In genomic region chr20:36281785-36282380, GRCh38 we compare ENCODE assay signal across 22 cellular contexts. TPM values are rescaled to one million over a fixed set of nuclear protein-coding genes. Genes with fewer than 3 reads are reported as not detected.
DNase-seq lines count a peak whose midpoint lies in the region; ATAC-seq, FAIRE-seq and TF ChIP-seq lines count a peak whose summit lies in the region.
"Had no signal": no experiment of that assay in that cellular context is flagged by ENCODE, and none has a peak within 500 bp of the region (broad histone marks: within the 10 kb centered on the region; RNA-seq: fewer than 3 reads in every experiment).

No MANE protein-coding gene starts in this region.

- H3K23ac ChIP-seq in trophoblast cell (ENCODE audit: low read length): no peak overlapping the region

- H2BK5ac ChIP-seq in trophoblast cell (ENCODE audit: low read depth, low read length, poor library complexity): no peak overlapping the region

- no peaks in the 10 kb centered on the region for H3K9me2 ChIP-seq in hepatocyte (replicated peaks; ENCODE audit: insufficient read depth)

- no peak for TF ChIP-seq EP300 in HepG2 (IDR thresholded peaks at IDR 0.05; ENCODE audit: low read depth in 2 of 2, low read length in 2 of 2)
- TF ChIP-seq EP300 in HepG2 (CRISPR knock-in tag; IDR thresholded peaks at IDR 0.05; ENCODE audit: borderline replicate concordance): no peak

- CTCF ChIA-PET in HepG2 (lab: Yijun Ruan, JAX; ENCODE audit: low intra/inter-chr PET ratio, low total read pairs): no interaction called here

- no peak overlapping the region for H3K14ac ChIP-seq in trophoblast cell (ENCODE audit: low read length)

- no CpG with 5 or more reads among the region's 10 CpGs for WGBS in trophoblast cell (ENCODE audit: extremely low coverage, insufficient coverage, insufficient read length)
- 89% methylated on average over 10 of the region's 10 CpGs for WGBS in hepatocyte (ENCODE audit: low lambda C conversion rate, missing lambda C conversion rate)
- WGBS in HepG2 (ENCODE audit: low lambda C conversion rate): 55% methylated on average over 10 of the region's 10 CpGs

- peak; percentile 4 for DNase-seq in activated naive CD8-positive, alpha-beta T cell treated with anti-CD3 and anti-CD28 coated beads, Interleukin-2, amount 10 ng/mL, durations not matched to agents 7 days and 5 days
- no peak for DNase-seq in activated naive CD8-positive, alpha-beta T cell treated with anti-CD3 and anti-CD28 coated beads for 36 hours
- DNase-seq in RWPE2 (ENCODE audit: low spot score) (peak; percentile 58), trophoblast cell (no peak), upper lobe of right lung (peak; percentile 42), hepatocyte (ENCODE audit: low spot score) (no peak), HepG2 (ENCODE audit: low spot score) (no peak)
- DNase-seq: ACHN; BE2C; C1 segment of cervical spinal cord; CD4-positive, CD25-positive, alpha-beta regulatory T cell; CD8-positive, alpha-beta memory T cell; COR-L47; GOT3; H7; HFFc6 had no signal

- no peak overlapping the region for H3K4ac ChIP-seq in trophoblast cell (ENCODE audit: low read depth, low read length)

- no peak overlapping the region for H3K4me2 ChIP-seq in trophoblast cell (ENCODE audit: low read length)
- H3K4me2 ChIP-seq in hepatocyte: no peak overlapping the region
- no peak overlapping the region for H3K4me2 ChIP-seq in HepG2 (ENCODE audit: low read depth, low read length)

- in situ Hi-C loops in HepG2 (cut with HindIII; ENCODE audit: extremely low pct_ligation_motif_present, low pct_unique_long_range_greater_than_20kb): loop anchor here (10.0 kb wide), 1 partner anchor 63 kb away; no protein-coding TSS in a partner anchor

- H3K36me3 Mint-ChIP-seq in activated naive CD8-positive, alpha-beta T cell treated with anti-CD3 and anti-CD28 coated beads, Interleukin-2, amount 10 ng/mL, durations not matched to agents 7 days and 5 days: no peaks in the 10 kb centered on the region
- H3K36me3 Mint-ChIP-seq in activated naive CD8-positive, alpha-beta T cell treated with anti-CD3 and anti-CD28 coated beads for 36 hours: no peaks in the 10 kb centered on the region
- H3K36me3 Mint-ChIP-seq: CD4-positive, CD25-positive, alpha-beta regulatory T cell; CD8-positive, alpha-beta memory T cell had no signal

- no peaks in the 10 kb centered on the region for H3K9me3 Mint-ChIP-seq in activated naive CD8-positive, alpha-beta T cell treated with anti-CD3 and anti-CD28 coated beads, Interleukin-2, amount 10 ng/mL, durations not matched to agents 7 days and 5 days
- no peaks in the 10 kb centered on the region for H3K9me3 Mint-ChIP-seq in activated naive CD8-positive, alpha-beta T cell treated with anti-CD3 and anti-CD28 coated beads for 36 hours
- H3K9me3 Mint-ChIP-seq: HFFc6 had no signal

- H3K36me3 ChIP-seq in RWPE2 (ENCODE audit: low read depth): no peaks in the 10 kb centered on the region
- no peaks in the 10 kb centered on the region for H3K36me3 ChIP-seq in trophoblast cell (ENCODE audit: control insufficient read depth in 1 of 2, insufficient read depth in 2 of 2, low read length in 2 of 2)
- no peaks in the 10 kb centered on the region for H3K36me3 ChIP-seq in upper lobe of right lung
- no peaks in the 10 kb centered on the region for H3K36me3 ChIP-seq in hepatocyte (replicated peaks; ENCODE audit: insufficient read depth, low read depth)
- peaks cover 0 to 2% of the 10 kb centered on the region in 2 experiments; a peak in 2 of 5 replicates for H3K36me3 ChIP-seq in HepG2 (replicated peaks in 1 of 2; ENCODE audit: control insufficient read depth in 1 of 2, insufficient read depth in 2 of 2, low read length in 2 of 2)
- H3K36me3 ChIP-seq: BE2C had no signal

- no peak overlapping the region for H4K8ac ChIP-seq in trophoblast cell (ENCODE audit: low read depth, low read length)

- TF ChIP-seq CTCF in RWPE2 (IDR thresholded peaks at IDR 0.05; ENCODE audit: poor library complexity, severe bottlenecking) (no peak), upper lobe of right lung (IDR thresholded peaks at IDR 0.05) (no peak), hepatocyte (IDR thresholded peaks at IDR 0.05; ENCODE audit: poor library complexity) (no peak), HepG2 (CRISPR knock-in tag; IDR thresholded peaks at IDR 0.05) (no peak)

- H3K27ac Mint-ChIP-seq in activated naive CD8-positive, alpha-beta T cell treated with anti-CD3 and anti-CD28 coated beads, Interleukin-2, amount 10 ng/mL, durations not matched to agents 7 days and 5 days: no peak overlapping the region
- H3K27ac Mint-ChIP-seq in activated naive CD8-positive, alpha-beta T cell treated with anti-CD3 and anti-CD28 coated beads for 36 hours: no peak overlapping the region
- H3K27ac Mint-ChIP-seq: CD4-positive, CD25-positive, alpha-beta regulatory T cell; CD8-positive, alpha-beta memory T cell; HFFc6 had no signal

- H3K18ac ChIP-seq in trophoblast cell (ENCODE audit: low read length): no peak overlapping the region

- intact Hi-C loops in upper lobe of right lung (cut with DNase I) (no loop called here), HepG2 (cut with micrococcal nuclease; ENCODE audit: unreplicated experiment) (no loop called here)

- no peak overlapping the region for H2BK120ac ChIP-seq in trophoblast cell (ENCODE audit: insufficient read depth, low read length, poor library complexity)

- H3K27me3 ChIP-seq in RWPE2 (ENCODE audit: insufficient read depth, poor library complexity, severe bottlenecking) (peaks cover 32% of the 10 kb centered on the region), trophoblast cell (ENCODE audit: insufficient read depth, low read length) (no peaks in the 10 kb centered on the region), upper lobe of right lung (peaks cover 9% of the 10 kb centered on the region), hepatocyte (no peaks in the 10 kb centered on the region), HepG2 (ENCODE audit: control insufficient read depth in 1 of 2, insufficient read depth in 2 of 2, low read length in 2 of 2) (peaks cover 0 to 12% of the 10 kb centered on the region in 2 experiments; a peak in 2 of 5 replicates)
- H3K27me3 ChIP-seq: BE2C had no signal

- H3K9me3 ChIP-seq in RWPE2 (ENCODE audit: severe bottlenecking): no peaks in the 10 kb centered on the region
- H3K9me3 ChIP-seq in trophoblast cell (ENCODE audit: insufficient read depth, low read depth, low read length): no peaks in the 10 kb centered on the region
- no peaks in the 10 kb centered on the region for H3K9me3 ChIP-seq in upper lobe of right lung
- H3K9me3 ChIP-seq in hepatocyte (ENCODE audit: low read depth): no peaks in the 10 kb centered on the region
- H3K9me3 ChIP-seq in HepG2 (ENCODE audit: low read length): no peaks in the 10 kb centered on the region
- H3K9me3 ChIP-seq: BE2C had no signal

- H3K27me3 Mint-ChIP-seq in activated naive CD8-positive, alpha-beta T cell treated with anti-CD3 and anti-CD28 coated beads, Interleukin-2, amount 10 ng/mL, durations not matched to agents 7 days and 5 days: peaks cover 11% of the 10 kb centered on the region
- peaks cover 16% of the 10 kb centered on the region for H3K27me3 Mint-ChIP-seq in activated naive CD8-positive, alpha-beta T cell treated with anti-CD3 and anti-CD28 coated beads for 36 hours

- H3K4me3 ChIP-seq in RWPE2 (ENCODE audit: severe bottlenecking): no peak overlapping the region
- H3K4me3 ChIP-seq in trophoblast cell (ENCODE audit: low read depth, low read length): no peak overlapping the region
- H3K4me3 ChIP-seq in upper lobe of right lung: no peak overlapping the region
- H3K4me3 ChIP-seq in hepatocyte: no peak overlapping the region
- no peak overlapping the region for H3K4me3 ChIP-seq in HepG2 (replicated peaks in 1 of 3; ENCODE audit: insufficient read depth in 1 of 3, low read depth in 2 of 3, low read length in 3 of 3)

- no peak for TF ChIP-seq POLR2A in HepG2 (IDR thresholded peaks at IDR 0.05; ENCODE audit: insufficient read depth in 1 of 2, low read depth in 2 of 2, low read length in 2 of 2)

- FAIRE-seq in HepG2 (lab: Jason Lieb, UNC): no peak
- FAIRE-seq: A204.1, D721Med, G401.6, GM12891, GM18507 had no signal

- no peak overlapping the region for H2AK5ac ChIP-seq in trophoblast cell (ENCODE audit: low read length)

- H4K20me1 ChIP-seq in hepatocyte (ENCODE audit: insufficient read depth, poor library complexity, severe bottlenecking): no peaks in the 10 kb centered on the region
- no peaks in the 10 kb centered on the region for H4K20me1 ChIP-seq in HepG2 (ENCODE audit: insufficient read depth, low read length)

- no peak overlapping the region for H3K4me3 Mint-ChIP-seq in activated naive CD8-positive, alpha-beta T cell treated with anti-CD3 and anti-CD28 coated beads, Interleukin-2, amount 10 ng/mL, durations not matched to agents 7 days and 5 days
- no peak overlapping the region for H3K4me3 Mint-ChIP-seq in activated naive CD8-positive, alpha-beta T cell treated with anti-CD3 and anti-CD28 coated beads for 36 hours
- H3K4me3 Mint-ChIP-seq: CD4-positive, CD25-positive, alpha-beta regulatory T cell; CD8-positive, alpha-beta memory T cell; HFFc6 had no signal

- H3K27ac ChIP-seq in RWPE2 (ENCODE audit: poor library complexity, severe bottlenecking): no peak overlapping the region
- no peak overlapping the region for H3K27ac ChIP-seq in trophoblast cell (ENCODE audit: low read depth, low read length)
- H3K27ac ChIP-seq in upper lobe of right lung: no peak overlapping the region
- no peak overlapping the region for H3K27ac ChIP-seq in hepatocyte
- no peak overlapping the region for H3K27ac ChIP-seq in HepG2 (ENCODE audit: extremely low read length, insufficient read depth, low read length)

- H4K12ac ChIP-seq in trophoblast cell (ENCODE audit: low read depth, low read length): no peak overlapping the region

- H3K79me2 ChIP-seq in trophoblast cell (ENCODE audit: control insufficient read depth, insufficient read depth, low read length, poor library complexity) (no peaks in the 10 kb centered on the region), hepatocyte (no peaks in the 10 kb centered on the region), HepG2 (ENCODE audit: insufficient read depth, low read length) (no peaks in the 10 kb centered on the region)

- no peak for TF ChIP-seq RAD21 in HepG2 (CRISPR knock-in tag; IDR thresholded peaks at IDR 0.05)

- BruUV-seq in HepG2 (replicated peaks; lab: Mats Ljungman, UMichigan): no TSS peak

- H4K91ac ChIP-seq in trophoblast cell (ENCODE audit: low read depth, low read length): no peak overlapping the region

- no peak overlapping the region for H2BK12ac ChIP-seq in trophoblast cell (ENCODE audit: low read length)

- POLR2A ChIA-PET in activated naive CD8-positive, alpha-beta T cell treated with anti-CD3 and anti-CD28 coated beads, Interleukin-2, amount 10 ng/mL, durations not matched to agents 7 days and 5 days (lab: Charles Lee): no interaction called here
- POLR2A ChIA-PET in HepG2 (lab: Yijun Ruan, JAX): no interaction called here

- no peaks in the 10 kb centered on the region for H3K4me1 Mint-ChIP-seq in activated naive CD8-positive, alpha-beta T cell treated with anti-CD3 and anti-CD28 coated beads, Interleukin-2, amount 10 ng/mL, durations not matched to agents 7 days and 5 days
- no peaks in the 10 kb centered on the region for H3K4me1 Mint-ChIP-seq in activated naive CD8-positive, alpha-beta T cell treated with anti-CD3 and anti-CD28 coated beads for 36 hours
- H3K4me1 Mint-ChIP-seq: CD4-positive, CD25-positive, alpha-beta regulatory T cell; CD8-positive, alpha-beta memory T cell had no signal

- H3K9ac ChIP-seq in trophoblast cell (ENCODE audit: low read length): peak overlapping the region; percentile 38
- no peak overlapping the region for H3K9ac ChIP-seq in HepG2 (ENCODE audit: insufficient read depth, low read depth, low read length)

- no peaks in the 10 kb centered on the region for H3K79me1 ChIP-seq in trophoblast cell (ENCODE audit: low read length)

- no peak for ATAC-seq in activated naive CD8-positive, alpha-beta T cell treated with anti-CD3 and anti-CD28 coated beads, Interleukin-2, amount 10 ng/mL, durations not matched to agents 7 days and 5 days (ENCODE audit: low read depth)
- ATAC-seq in RWPE2 (ENCODE audit: low read depth) (no peak), upper lobe of right lung (no peak), HepG2 (no peak)
- ATAC-seq: HCT116 had no signal

- H3K4me1 ChIP-seq in RWPE2 (ENCODE audit: insufficient read depth, poor library complexity, severe bottlenecking) (no peaks in the 10 kb centered on the region), trophoblast cell (ENCODE audit: control insufficient read depth in 1 of 2, insufficient read depth in 2 of 2, low read length in 2 of 2) (no peaks in the 10 kb centered on the region), upper lobe of right lung (no peaks in the 10 kb centered on the region), hepatocyte (ENCODE audit: insufficient read depth) (no peaks in the 10 kb centered on the region), HepG2 (ENCODE audit: insufficient read depth, low read length) (no peaks in the 10 kb centered on the region)
- H3K4me1 ChIP-seq: BE2C had no signal

- no peak overlapping the region for H2AFZ ChIP-seq in trophoblast cell (ENCODE audit: insufficient read depth, low read length, poor library complexity)
- no peak overlapping the region for H2AFZ ChIP-seq in hepatocyte
- no peak overlapping the region for H2AFZ ChIP-seq in HepG2 (ENCODE audit: low read length)

RNA-seq across cellular contexts. Expression of gene DLGAP4, which starts 24.3 kb away (rescaled TPM):
- total RNA-seq in activated naive CD8-positive, alpha-beta T cell treated with anti-CD3 and anti-CD28 coated beads, Interleukin-2, amount 10 ng/mL, durations not matched to agents 7 days and 5 days: 10 to 100 TPM; 27.0 to 27.5 TPM
- total RNA-seq in activated naive CD8-positive, alpha-beta T cell treated with anti-CD3 and anti-CD28 coated beads for 36 hours: 10 to 100 TPM; 10.5 to 14.6 TPM
- polyA plus RNA-seq in trophoblast cell (2013): 165 TPM in 2 replicates
- 61.2 TPM for total RNA-seq in upper lobe of right lung
- 13.8 and 16.5 TPM in 2 replicates for total RNA-seq in hepatocyte
- polyA plus RNA-seq in hepatocyte: 39.4 and 48.6 TPM in 2 replicates
- 13.3 and 15.2 TPM in 2 replicates for total RNA-seq in HepG2 (2016; rRNA removed; fragmentation: Illumina TruSeq; extraction: Trizol)
- total RNA-seq in HepG2 (2016; cell fraction: cytosol; rRNA removed; fragmentation: Illumina TruSeq; extraction: Trizol; ENCODE audit: low read depth): 17.7 and 20.1 TPM in 2 replicates
- total RNA-seq in HepG2 (2016; cell fraction: insoluble cytoplasmic fraction; rRNA removed; fragmentation: Illumina TruSeq; extraction: Trizol): 10.7 and 12.5 TPM in 2 replicates
- total RNA-seq in HepG2 (2016; cell fraction: membrane; rRNA removed; fragmentation: Illumina TruSeq; extraction: Trizol): 30.2 and 36.1 TPM in 2 replicates
- total RNA-seq in HepG2 (2016; cell fraction: nucleus; rRNA removed; fragmentation: Illumina TruSeq; extraction: Trizol): 14.3 and 17.6 TPM in 2 replicates
- polyA plus RNA-seq in HepG2 (2011; rRNA removed): 26.7 and 33.5 TPM in 2 replicates
- 18.9 and 28.9 TPM in 2 replicates for polyA plus RNA-seq in HepG2 (2011; cell fraction: cytosol; rRNA removed)
- 81.3 and 93.4 TPM in 2 replicates for polyA plus RNA-seq in HepG2 (2011; cell fraction: nucleus; rRNA removed)
- 33.2 and 39.1 TPM in 2 replicates for polyA plus RNA-seq in HepG2 (2012)
- 42.6 and 57.9 TPM in 2 replicates for polyA plus RNA-seq in HepG2 (2016; cell fraction: cytosol; fragmentation: Illumina TruSeq; extraction: Trizol; ENCODE audit: low read depth)
- 32.0 and 44.7 TPM in 2 replicates for polyA plus RNA-seq in HepG2 (2016; cell fraction: insoluble cytoplasmic fraction; fragmentation: Illumina TruSeq; extraction: Trizol; ENCODE audit: low read depth)
- polyA plus RNA-seq in HepG2 (2016; cell fraction: membrane; fragmentation: Illumina TruSeq; extraction: Trizol; ENCODE audit: low read depth): 45.4 and 49.0 TPM in 2 replicates
- polyA plus RNA-seq in HepG2 (2016; cell fraction: nucleus; fragmentation: Illumina TruSeq; extraction: Trizol; ENCODE audit: insufficient read depth, low read depth): 63.9 and 68.5 TPM in 2 replicates
- 15.9 and 38.7 TPM in 2 replicates for polyA minus RNA-seq in HepG2 (2011; rRNA and poly(A)+ RNA removed; ENCODE audit: low replicate concordance)
- polyA minus RNA-seq in HepG2 (2011; cell fraction: cytosol; rRNA and poly(A)+ RNA removed): 33.7 and 42.9 TPM in 2 replicates
- 29.9 and 33.6 TPM in 2 replicates for polyA minus RNA-seq in HepG2 (2011; cell fraction: nucleus; rRNA and poly(A)+ RNA removed)

RNA-seq across cellular contexts. Expression of gene AAR2, which starts 45.6 kb away (rescaled TPM):
- 10 to 100 TPM; 22.3 to 22.5 TPM for total RNA-seq in activated naive CD8-positive, alpha-beta T cell treated with anti-CD3 and anti-CD28 coated beads, Interleukin-2, amount 10 ng/mL, durations not matched to agents 7 days and 5 days
- total RNA-seq in activated naive CD8-positive, alpha-beta T cell treated with anti-CD3 and anti-CD28 coated beads for 36 hours: 10 to 100 TPM; 30.0 to 30.5 TPM
- polyA plus RNA-seq in trophoblast cell (2013): 20.8 and 20.9 TPM in 2 replicates
- total RNA-seq in upper lobe of right lung (24.4 TPM), hepatocyte (26.7 and 29.4 TPM in 2 replicates), HepG2 (2016; rRNA removed; fragmentation: Illumina TruSeq; extraction: Trizol) (46.2 and 56.5 TPM in 2 replicates)
- polyA plus RNA-seq in hepatocyte (34.6 and 36.7 TPM in 2 replicates), HepG2 (2011; rRNA removed) (45.2 and 50.5 TPM in 2 replicates)
- total RNA-seq in HepG2 (2016; cell fraction: cytosol; rRNA removed; fragmentation: Illumina TruSeq; extraction: Trizol; ENCODE audit: low read depth): 6.6 and 7.3 TPM in 2 replicates
- total RNA-seq in HepG2 (2016; cell fraction: insoluble cytoplasmic fraction; rRNA removed; fragmentation: Illumina TruSeq; extraction: Trizol): 45.1 and 55.7 TPM in 2 replicates
- 15.6 and 16.1 TPM in 2 replicates for total RNA-seq in HepG2 (2016; cell fraction: membrane; rRNA removed; fragmentation: Illumina TruSeq; extraction: Trizol)
- 31.3 and 35.6 TPM in 2 replicates for total RNA-seq in HepG2 (2016; cell fraction: nucleus; rRNA removed; fragmentation: Illumina TruSeq; extraction: Trizol)
- polyA plus RNA-seq in HepG2 (2011; cell fraction: cytosol; rRNA removed): 37.7 and 43.1 TPM in 2 replicates
- 28.8 and 29.0 TPM in 2 replicates for polyA plus RNA-seq in HepG2 (2011; cell fraction: nucleus; rRNA removed)
- polyA plus RNA-seq in HepG2 (2012): 29.3 and 35.7 TPM in 2 replicates
- polyA plus RNA-seq in HepG2 (2016; cell fraction: cytosol; fragmentation: Illumina TruSeq; extraction: Trizol; ENCODE audit: low read depth): 4.9 and 5.0 TPM in 2 replicates
- 57.6 and 57.7 TPM in 2 replicates for polyA plus RNA-seq in HepG2 (2016; cell fraction: insoluble cytoplasmic fraction; fragmentation: Illumina TruSeq; extraction: Trizol; ENCODE audit: low read depth)
- polyA plus RNA-seq in HepG2 (2016; cell fraction: membrane; fragmentation: Illumina TruSeq; extraction: Trizol; ENCODE audit: low read depth): 9.6 and 9.7 TPM in 2 replicates
- polyA plus RNA-seq in HepG2 (2016; cell fraction: nucleus; fragmentation: Illumina TruSeq; extraction: Trizol; ENCODE audit: insufficient read depth, low read depth): 41.9 and 45.1 TPM in 2 replicates
- 89.7 and 103 TPM in 2 replicates for polyA minus RNA-seq in HepG2 (2011; rRNA and poly(A)+ RNA removed; ENCODE audit: low replicate concordance)
- 24.4 and 25.0 TPM in 2 replicates for polyA minus RNA-seq in HepG2 (2011; cell fraction: cytosol; rRNA and poly(A)+ RNA removed)
- 26.8 and 34.2 TPM in 2 replicates for polyA minus RNA-seq in HepG2 (2011; cell fraction: nucleus; rRNA and poly(A)+ RNA removed)

Comparison
In these comparisons a context has a peak if more than half of its experiments do, and no peak if none do; other contexts are left out.
1. DNase-seq: peak in activated naive CD8-positive, alpha-beta T cell treated with anti-CD3 and anti-CD28 coated beads, Interleukin-2, amount 10 ng/mL, durations not matched to agents 7 days and 5 days (single experiment), RWPE2 (single experiment) and upper lobe of right lung (single experiment); none in activated naive CD8-positive, alpha-beta T cell treated with anti-CD3 and anti-CD28 coated beads for 36 hours (single experiment), trophoblast cell (0 of 2), hepatocyte (single experiment) and HepG2 (single experiment).